In genomic region chr1:244154882-244155531, GRCh38 we compare ENCODE assay signal across 12 cellular contexts.
DNase-seq lines count a peak whose midpoint lies in the region; ATAC-seq and TF ChIP-seq lines count a peak whose summit lies in the region.
"Had no signal": no experiment of that assay in that cellular context is flagged by ENCODE, and none has a peak within 500 bp of the region (broad histone marks: within the 10 kb centered on the region; RNA-seq: fewer than 3 reads in every experiment).

No MANE protein-coding gene starts in this region.

- no peak overlapping the region for H3K27ac Mint-ChIP-seq in stimulated activated naive CD8-positive, alpha-beta T cell treated with anti-CD3 and anti-CD28 coated beads, Interleukin-15, amount 100 ng/mL, for 72 hours
- H3K27ac Mint-ChIP-seq in natural killer cell treated with Interleukin-12 subunit alpha and Interleukin-12 subunit beta and Interleukin-15 and Interleukin-18, amount 100 ng/mL, for 72 hours, result no peak overlapping the region
- H3K27ac Mint-ChIP-seq: activated T-helper 1 cell treated with anti-CD3 and anti-CD28 coated beads, Interleukin-12 subunit alpha, Interleukin-12 subunit beta, Interleukin-2, Interleukin-4 antibody, amounts not matched to agents 30 ng/mL and 10 ng/mL and 1 ng/mL, durations not matched to agents 14 hours and 24 hours and 36 hours had no signal

- H3K27me3 Mint-ChIP-seq in stimulated activated naive CD8-positive, alpha-beta T cell treated with anti-CD3 and anti-CD28 coated beads, Interleukin-15, amount 100 ng/mL, for 72 hours, result no peaks in the 10 kb centered on the region
- peaks cover 10 to 19% of the 10 kb centered on the region in 2 donors for H3K27me3 Mint-ChIP-seq in natural killer cell treated with Interleukin-12 subunit alpha and Interleukin-12 subunit beta and Interleukin-15 and Interleukin-18, amount 100 ng/mL, for 72 hours
- H3K27me3 Mint-ChIP-seq: activated B cell treated with CpG ODN at 0.5 μM for 24 hours had no signal

- no peak overlapping the region for H3K4me3 Mint-ChIP-seq in stimulated activated naive CD8-positive, alpha-beta T cell treated with anti-CD3 and anti-CD28 coated beads, Interleukin-15, amount 100 ng/mL, for 72 hours
- H3K4me3 Mint-ChIP-seq in natural killer cell treated with Interleukin-12 subunit alpha and Interleukin-12 subunit beta and Interleukin-15 and Interleukin-18, amount 100 ng/mL, for 72 hours, result no peak overlapping the region
- H3K4me3 Mint-ChIP-seq: activated B cell treated with CpG ODN at 0.5 μM for 24 hours; activated T-helper 1 cell treated with anti-CD3 and anti-CD28 coated beads, Interleukin-12 subunit alpha, Interleukin-12 subunit beta, Interleukin-2, Interleukin-4 antibody, amounts not matched to agents 30 ng/mL and 10 ng/mL and 1 ng/mL, durations not matched to agents 14 hours and 24 hours and 36 hours had no signal

- DNase-seq in stimulated activated naive CD8-positive, alpha-beta T cell treated with anti-CD3 and anti-CD28 coated beads, Interleukin-15, amount 100 ng/mL, for 72 hours, result no peak
- DNase-seq in stimulated activated naive CD8-positive, alpha-beta T cell treated with anti-CD3 and anti-CD28 coated beads, Interleukin-15, Interleukin-2, amounts not matched to agents 100 U/mL and 50 U/mL, for 24 hours, result no peak
- DNase-seq in ecto neural progenitor cell (ENCODE audit: low spot score) (peak; percentile 58), Kasumi-1 (lab: John Stamatoyannopoulos, UW) (no peak), NAMALWA (ENCODE audit: low spot score) (no peak), GM13976 (ENCODE audit: low spot score) (no peak)
- no peak for DNase-seq in natural killer cell treated with Interleukin-12 subunit alpha and Interleukin-12 subunit beta and Interleukin-15 and Interleukin-18, amount 100 ng/mL, for 72 hours (ENCODE audit: low spot score)
- DNase-seq: activated B cell treated with CpG ODN at 0.5 μM for 24 hours; NCI-H1930; stimulated activated CD4-positive, alpha-beta T cell treated with anti-CD3 and anti-CD28 coated beads, Interleukin-12 subunit alpha, Interleukin-12 subunit beta, amount 100 ng/mL, for 4 hours had no signal

- peak; percentile 15 for ATAC-seq in stimulated activated naive CD8-positive, alpha-beta T cell treated with anti-CD3 and anti-CD28 coated beads, Interleukin-15, amount 100 ng/mL, for 72 hours
- no peak for ATAC-seq in stimulated activated naive CD8-positive, alpha-beta T cell treated with anti-CD3 and anti-CD28 coated beads, Interleukin-15, Interleukin-2, amounts not matched to agents 100 U/mL and 50 U/mL, for 24 hours
- ATAC-seq in natural killer cell treated with Interleukin-12 subunit alpha and Interleukin-12 subunit beta and Interleukin-15 and Interleukin-18, amount 100 ng/mL, for 72 hours, result peak; percentile 9 to 63
- no peak for ATAC-seq in GM21723 (IDR thresholded peaks at IDR 0.05; ENCODE audit: unreplicated experiment)

- H3K9me3 Mint-ChIP-seq in stimulated activated naive CD8-positive, alpha-beta T cell treated with anti-CD3 and anti-CD28 coated beads, Interleukin-15, amount 100 ng/mL, for 72 hours, result no peaks in the 10 kb centered on the region
- H3K9me3 Mint-ChIP-seq in natural killer cell treated with Interleukin-12 subunit alpha and Interleukin-12 subunit beta and Interleukin-15 and Interleukin-18, amount 100 ng/mL, for 72 hours, result no peaks in the 10 kb centered on the region
- H3K9me3 Mint-ChIP-seq: activated B cell treated with CpG ODN at 0.5 μM for 24 hours; activated T-helper 1 cell treated with anti-CD3 and anti-CD28 coated beads, Interleukin-12 subunit alpha, Interleukin-12 subunit beta, Interleukin-2, Interleukin-4 antibody, amounts not matched to agents 30 ng/mL and 10 ng/mL and 1 ng/mL, durations not matched to agents 14 hours and 24 hours and 36 hours had no signal

- no peaks in the 10 kb centered on the region for H3K36me3 Mint-ChIP-seq in natural killer cell treated with Interleukin-12 subunit alpha and Interleukin-12 subunit beta and Interleukin-15 and Interleukin-18, amount 100 ng/mL, for 72 hours

- no peaks in the 10 kb centered on the region for H3K4me1 Mint-ChIP-seq in stimulated activated naive CD8-positive, alpha-beta T cell treated with anti-CD3 and anti-CD28 coated beads, Interleukin-15, amount 100 ng/mL, for 72 hours
- H3K4me1 Mint-ChIP-seq in natural killer cell treated with Interleukin-12 subunit alpha and Interleukin-12 subunit beta and Interleukin-15 and Interleukin-18, amount 100 ng/mL, for 72 hours (ENCODE audit: low read depth in 2 of 2), result no peaks in the 10 kb centered on the region
- H3K4me1 Mint-ChIP-seq: activated B cell treated with CpG ODN at 0.5 μM for 24 hours had no signal

- no peak for TF ChIP-seq CTCF in GM13976 (IDR thresholded peaks at IDR 0.05; ENCODE audit: borderline replicate concordance, control extremely low read depth, extremely low read depth, insufficient read depth, missing control alignments)

- in situ Hi-C loops in GM13976 (cut with MboI; ENCODE audit: low sequenced_read_pairs, unreplicated experiment), result no loop called here

Comparison
In these comparisons a context has a peak if more than half of its experiments do, and no peak if none do; other contexts are left out.
1. ATAC-seq: peak in stimulated activated naive CD8-positive, alpha-beta T cell treated with anti-CD3 and anti-CD28 coated beads, Interleukin-15, amount 100 ng/mL, for 72 hours (single experiment) and natural killer cell treated with Interleukin-12 subunit alpha and Interleukin-12 subunit beta and Interleukin-15 and Interleukin-18, amount 100 ng/mL, for 72 hours (2 of 2); none in stimulated activated naive CD8-positive, alpha-beta T cell treated with anti-CD3 and anti-CD28 coated beads, Interleukin-15, Interleukin-2, amounts not matched to agents 100 U/mL and 50 U/mL, for 24 hours (single experiment) and GM21723 (single experiment).